Comparison of ENCODE assay signal across 25 cellular contexts in genomic region chr17:9444687-9445086, GRCh38.
"Had no signal": no experiment of that assay in that cellular context is flagged by ENCODE, and none has a peak within 500 bp of the region (broad histone marks: within the 10 kb centered on the region; RNA-seq: fewer than 3 reads in every experiment).

No MANE protein-coding gene starts in this region.

- ATAC-seq: left colon; stimulated activated naive CD8-positive, alpha-beta T cell treated with anti-CD3 and anti-CD28 coated beads, Interleukin-15, amount 100 ng/mL, for 72 hours had no signal

- H3K9me3 Mint-ChIP-seq: activated B cell treated with CpG ODN at 0.5 μM for 24 hours; activated CD4-positive, alpha-beta memory T cell treated with anti-CD3 and anti-CD28 coated beads for 36 hours; activated naive CD8-positive, alpha-beta T cell treated with anti-CD3 and anti-CD28 coated beads for 36 hours; stimulated activated naive CD8-positive, alpha-beta T cell treated with anti-CD3 and anti-CD28 coated beads, Interleukin-15, amount 100 ng/mL, for 72 hours had no signal

- H3K4me3 Mint-ChIP-seq: activated B cell treated with CpG ODN at 0.5 μM for 24 hours; activated CD4-positive, alpha-beta memory T cell treated with anti-CD3 and anti-CD28 coated beads for 36 hours; activated naive CD8-positive, alpha-beta T cell treated with anti-CD3 and anti-CD28 coated beads for 36 hours; brain; nephron; stimulated activated naive CD8-positive, alpha-beta T cell treated with anti-CD3 and anti-CD28 coated beads, Interleukin-15, amount 100 ng/mL, for 72 hours had no signal

- H3K4me2 ChIP-seq: smooth muscle cell had no signal

- H3K36me3 ChIP-seq: prostate gland, right atrium auricular region, vagina had no signal

- H3K27ac ChIP-seq: coronary artery, esophagus squamous epithelium, prostate gland, right atrium auricular region, vagina had no signal

- H3K9me3 ChIP-seq: esophagus squamous epithelium, prostate gland, right atrium auricular region, vagina had no signal

- H3K4me1 ChIP-seq: esophagus squamous epithelium, prostate gland, right atrium auricular region, vagina had no signal

- DNase-seq: activated B cell treated with CpG ODN at 0.5 μM for 24 hours; activated CD4-positive, alpha-beta memory T cell treated with anti-CD3 and anti-CD28 coated beads for 36 hours; activated CD4-positive, alpha-beta T cell treated with anti-CD3 and anti-CD28 coated beads for 4 hours; activated naive CD8-positive, alpha-beta T cell treated with anti-CD3 and anti-CD28 coated beads for 36 hours; amniotic stem cell; central memory CD4-positive, alpha-beta T cell; effector CD4-positive, alpha-beta T cell; esophagus squamous epithelium; foreskin melanocyte; hypothalamus; islet precursor cell; left colon; midbrain; occipital lobe; stimulated activated CD4-positive, alpha-beta T cell treated with anti-CD3 and anti-CD28 coated beads, Interleukin-4, amount 100 ng/mL, for 1 hour; stimulated activated naive CD8-positive, alpha-beta T cell treated with anti-CD3 and anti-CD28 coated beads, Interleukin-15, amount 100 ng/mL, for 72 hours; trophoblast cell had no signal

- H3K27ac Mint-ChIP-seq: activated B cell treated with CpG ODN at 0.5 μM for 24 hours; activated CD4-positive, alpha-beta memory T cell treated with anti-CD3 and anti-CD28 coated beads for 36 hours; activated naive CD8-positive, alpha-beta T cell treated with anti-CD3 and anti-CD28 coated beads for 36 hours; brain; stimulated activated naive CD8-positive, alpha-beta T cell treated with anti-CD3 and anti-CD28 coated beads, Interleukin-15, amount 100 ng/mL, for 72 hours had no signal

- H3K27me3 ChIP-seq: esophagus squamous epithelium, right atrium auricular region, vagina had no signal

- H3K4me1 Mint-ChIP-seq: activated B cell treated with CpG ODN at 0.5 μM for 24 hours; activated naive CD8-positive, alpha-beta T cell treated with anti-CD3 and anti-CD28 coated beads for 36 hours; stimulated activated naive CD8-positive, alpha-beta T cell treated with anti-CD3 and anti-CD28 coated beads, Interleukin-15, amount 100 ng/mL, for 72 hours had no signal

- H3K4me3 ChIP-seq: coronary artery, esophagus squamous epithelium, lung, prostate gland, right atrium auricular region, smooth muscle cell, vagina had no signal

- H3K27me3 Mint-ChIP-seq: activated B cell treated with CpG ODN at 0.5 μM for 24 hours; activated CD4-positive, alpha-beta memory T cell treated with anti-CD3 and anti-CD28 coated beads for 36 hours; activated naive CD8-positive, alpha-beta T cell treated with anti-CD3 and anti-CD28 coated beads for 36 hours; brain; stimulated activated naive CD8-positive, alpha-beta T cell treated with anti-CD3 and anti-CD28 coated beads, Interleukin-15, amount 100 ng/mL, for 72 hours had no signal
